Comparison of ENCODE assay signal across 18 cellular contexts in genomic region chr20:19519461-19519860, GRCh38.
DNase-seq lines count a peak whose midpoint lies in the region; ATAC-seq, FAIRE-seq and TF ChIP-seq lines count a peak whose summit lies in the region.
"Had no signal": no experiment of that assay in that cellular context is flagged by ENCODE, and none has a peak within 500 bp of the region (broad histone marks: within the 10 kb centered on the region; RNA-seq: fewer than 3 reads in every experiment).

No MANE protein-coding gene starts in this region.

- H3K36me3 ChIP-seq in Loucy (ENCODE audit: insufficient read depth, low read length) (no peaks in the 10 kb centered on the region), GM12878 (ENCODE audit: control insufficient read depth in 2 of 2, insufficient read depth in 2 of 2, low read length in 1 of 2) (no peaks in the 10 kb centered on the region), SK-N-SH (replicated peaks in 1 of 2; ENCODE audit: control insufficient read depth in 1 of 2, insufficient read depth in 2 of 2, low read length in 1 of 2) (no peaks in the 10 kb centered on the region)

- POLR2A ChIA-PET in GM12878 (lab: Charles Lee), result no interaction called here
- POLR2A ChIA-PET in SK-N-SH (lab: Yijun Ruan, JAX), result no interaction called here

- no peaks in the 10 kb centered on the region for H3K27me3 ChIP-seq in Loucy (ENCODE audit: insufficient read depth, low read length, poor library complexity, severe bottlenecking)
- H3K27me3 ChIP-seq in GM12878 (replicated peaks in 1 of 2; ENCODE audit: control insufficient read depth in 2 of 2, insufficient read depth in 2 of 2, low read length in 1 of 2), result no peaks in the 10 kb centered on the region
- no peaks in the 10 kb centered on the region for H3K27me3 ChIP-seq in SK-N-SH (ENCODE audit: insufficient read depth)

- TF ChIP-seq CTCF in GM13977 (IDR thresholded peaks at IDR 0.05; ENCODE audit: extremely low read depth, insufficient read depth, missing control alignments) (no peak), Loucy (conservative IDR thresholded peaks at IDR 0.05; ENCODE audit: low read length) (no peak), GM12878 (IDR thresholded peaks at IDR 0.05 in 2 of 3, conservative IDR thresholded peaks at IDR 0.05 in 1 of 3; ENCODE audit: control insufficient read depth in 2 of 3, extremely low read depth in 1 of 3, insufficient read depth in 1 of 3, low read depth in 3 of 3, low read length in 3 of 3) (no peak), SK-N-SH (IDR thresholded peaks at IDR 0.05) (no peak)

- TF ChIP-seq EP300 in GM12878 (IDR thresholded peaks at IDR 0.05; ENCODE audit: borderline replicate concordance in 1 of 2, control insufficient read depth in 1 of 2, low read depth in 2 of 2, low read length in 2 of 2) (no peak), SK-N-SH (IDR thresholded peaks at IDR 0.05; ENCODE audit: borderline replicate concordance in 1 of 2, low read depth in 1 of 2, low read length in 1 of 2) (no peak)

- no peak overlapping the region for H3K27ac ChIP-seq in GM12878 (ENCODE audit: control insufficient read depth, insufficient read depth)
- H3K27ac ChIP-seq in SK-N-SH (ENCODE audit: low read depth in 2 of 2, low read length in 1 of 2), result no peak overlapping the region
- H3K27ac ChIP-seq: C4-2B, KMS-11 had no signal

- TF ChIP-seq RAD21 in GM12878 (IDR thresholded peaks at IDR 0.05; ENCODE audit: insufficient read depth, low read depth, low read length) (no peak), SK-N-SH (IDR thresholded peaks at IDR 0.05; ENCODE audit: low read length) (no peak)

- H3K4me3 ChIP-seq in Loucy (ENCODE audit: low read length, poor library complexity, severe bottlenecking) (peak overlapping the region; percentile 17), GM12878 (no peak overlapping the region), SK-N-SH (ENCODE audit: low read depth in 2 of 2, low read length in 1 of 2) (no peak overlapping the region)

- TF ChIP-seq POLR2A in GM12878 (IDR thresholded peaks at IDR 0.05; ENCODE audit: low read depth, low read length), result no peak

- ATAC-seq in GM12878 (peak; percentile 20; the same call in 2 of the 3 replicates), HG02678 (IDR thresholded peaks at IDR 0.05; ENCODE audit: unreplicated experiment) (no peak)

- intact Hi-C loops in GM12878 (cut with micrococcal nuclease; ENCODE audit: unreplicated experiment), result no loop called here

- H3K4me1 ChIP-seq in Loucy (ENCODE audit: insufficient read depth, low read length, poor library complexity, severe bottlenecking) (peaks cover 53% of the 10 kb centered on the region), GM12878 (ENCODE audit: control insufficient read depth, insufficient read depth, low read length) (0 out of 2 replicates have a peak, but pooled peaks cover 2% of the 10 kb centered on the region), SK-N-SH (ENCODE audit: control insufficient read depth in 1 of 2, insufficient read depth in 2 of 2, low read depth in 1 of 2, low read length in 1 of 2) (no peaks in the 10 kb centered on the region; a peak in 1 of 4 replicates)
- H3K4me1 ChIP-seq: Caco-2 had no signal

- no peaks in the 10 kb centered on the region for H4K20me1 ChIP-seq in Loucy (ENCODE audit: insufficient read depth, low read length, poor library complexity, severe bottlenecking)
- H4K20me1 ChIP-seq in GM12878 (ENCODE audit: control insufficient read depth, insufficient read depth), result no peaks in the 10 kb centered on the region
- H4K20me1 ChIP-seq in SK-N-SH (ENCODE audit: insufficient read depth), result no peaks in the 10 kb centered on the region

- FAIRE-seq in GM12878 (lab: Jason Lieb, UNC), result no peak
- FAIRE-seq: A204.1, D721Med, GM18507, H1 had no signal

- in situ Hi-C loops in GM13977 (cut with MboI; ENCODE audit: low pct_unique_long_range_greater_than_20kb, low sequenced_read_pairs, unreplicated experiment), result no loop called here
- in situ Hi-C loops in GM12878 (cut with MboI), result no loop called here

- SMC1A ChIA-PET in GM12878 (lab: Charles Lee; ENCODE audit: uncharacterized antibody, unreplicated experiment), result interaction anchor here (0.7 kb wide), 1 partner anchor 42 kb away, joined by 3 read pairs; no protein-coding TSS in a partner anchor

- H3K9me2 ChIP-seq in Loucy (replicated peaks; ENCODE audit: low read depth, low read length) (no peaks in the 10 kb centered on the region), SK-N-SH (no peaks in the 10 kb centered on the region)

- no peak overlapping the region for H3K9ac ChIP-seq in Loucy (ENCODE audit: low read depth, low read length, poor library complexity, severe bottlenecking)
- no peak overlapping the region for H3K9ac ChIP-seq in GM12878 (ENCODE audit: control insufficient read depth, insufficient read depth, low read length)
- no peak overlapping the region for H3K9ac ChIP-seq in SK-N-SH
- H3K9ac ChIP-seq: KMS-11 had no signal

- BruUV-seq in GM12878 (replicated peaks; lab: Mats Ljungman, UMichigan), result no TSS peak

- WGBS in GM12878 (ENCODE audit: insufficient coverage, insufficient replicate concordance, low lambda C conversion rate, missing lambda C conversion rate), result 10% methylated on average over 1 of the region's 1 CpG
- WGBS in SK-N-SH (ENCODE audit: low lambda C conversion rate), result 8% methylated on average over 1 of the region's 1 CpG

- H3K4me2 ChIP-seq in Loucy (ENCODE audit: low read depth, low read length, poor library complexity, severe bottlenecking) (peak overlapping the region; percentile 41), GM12878 (ENCODE audit: control insufficient read depth, insufficient read depth) (no peak overlapping the region), SK-N-SH (no peak overlapping the region)
- H3K4me2 ChIP-seq: KMS-11 had no signal

- H3K79me2 ChIP-seq in Loucy (ENCODE audit: insufficient read depth, low read length), result no peaks in the 10 kb centered on the region
- no peaks in the 10 kb centered on the region for H3K79me2 ChIP-seq in GM12878 (ENCODE audit: control insufficient read depth, insufficient read depth, low read length)
- no peaks in the 10 kb centered on the region for H3K79me2 ChIP-seq in SK-N-SH (ENCODE audit: insufficient read depth)

- DNase-seq in GM13977 (ENCODE audit: low spot score) (peak; percentile 10), GM12878 (ENCODE audit: low read depth, low spot score) (no peak), DMS153 treated with DMSO at 0.1 percent for 48 hours (lab: John Stamatoyannopoulos, UW; ENCODE audit: unreplicated experiment) (no peak), SK-N-SH (no peak)
- DNase-seq: AML-193; Caco-2; CD4-positive, alpha-beta T cell; DMS79; GDM1; H9 had no signal

- CTCF ChIA-PET in GM12878 (lab: Yijun Ruan, JAX), result no interaction called here
- CTCF ChIA-PET in SK-N-SH (lab: Yijun Ruan, JAX), result interaction anchor here (0.7 kb wide), 1 partner anchor 370 kb away, joined by 3 read pairs; no protein-coding TSS in a partner anchor

- H2AFZ ChIP-seq in Loucy (ENCODE audit: low read length) (peak overlapping the region; percentile 0; the same call in 1 of the 2 replicates), GM12878 (ENCODE audit: control insufficient read depth, low read depth, low read length) (no peak overlapping the region), SK-N-SH (ENCODE audit: low read depth) (no peak overlapping the region)

- H3K9me3 ChIP-seq in Loucy (ENCODE audit: insufficient read depth, low read depth, low read length), result no peaks in the 10 kb centered on the region
- no peaks in the 10 kb centered on the region for H3K9me3 ChIP-seq in GM12878 (replicated peaks; ENCODE audit: control insufficient read depth, insufficient read depth, low read length)
- H3K9me3 ChIP-seq in SK-N-SH, result no peaks in the 10 kb centered on the region
- H3K9me3 ChIP-seq: Caco-2 had no signal

- H3F3A ChIP-seq in Loucy (ENCODE audit: low read depth), result no peaks in the 10 kb centered on the region
- no peaks in the 10 kb centered on the region for H3F3A ChIP-seq in SK-N-SH (replicated peaks; ENCODE audit: insufficient read depth)

- RAD21 ChIA-PET in GM12878 (lab: Charles Lee; ENCODE audit: unreplicated experiment), result no interaction called here

TF ChIP-seq in GM12878, 131 proteins besides CTCF, POLR2A, EP300 and RAD21 (continues in another document):
- no peak for TF ChIP-seq BCL3 (IDR thresholded peaks at IDR 0.05; ENCODE audit: borderline replicate concordance, insufficient read depth, low read depth, low read length, poor library complexity, severe bottlenecking)

TF ChIP-seq in SK-N-SH, 30 proteins besides CTCF, POLR2A, EP300 and RAD21 (continues in another document):
- TF ChIP-seq FOXM1 (IDR thresholded peaks at IDR 0.05; ENCODE audit: low read depth), result no peak
- TF ChIP-seq MXI1 (IDR thresholded peaks at IDR 0.05; ENCODE audit: low read depth, low read length), result no peak
- TF ChIP-seq ZBTB33 (IDR thresholded peaks at IDR 0.05; ENCODE audit: borderline replicate concordance, low read depth), result no peak
- no peak for TF ChIP-seq RFX5 (IDR thresholded peaks at IDR 0.05; ENCODE audit: low read length)
- no peak for TF ChIP-seq PBX3 (IDR thresholded peaks at IDR 0.05)
- TF ChIP-seq EZH2phosphoT487 (IDR thresholded peaks at IDR 0.05; ENCODE audit: borderline replicate concordance, low read depth), result no peak
- TF ChIP-seq MEF2A (IDR thresholded peaks at IDR 0.05; ENCODE audit: borderline replicate concordance, low read depth), result no peak
- TF ChIP-seq SMC3 (IDR thresholded peaks at IDR 0.05; ENCODE audit: low read depth, low read length), result no peak
- TF ChIP-seq RCOR1 (IDR thresholded peaks at IDR 0.05; ENCODE audit: low read length), result no peak
